ENCODE assay signal across 31 cellular contexts in genomic region chr1:168265596-168265995, GRCh38. TPM values are rescaled to one million over a fixed set of nuclear protein-coding genes. Genes with fewer than 3 reads are reported as not detected.
DNase-seq lines count a peak whose midpoint lies in the region; ATAC-seq lines count a peak whose summit lies in the region.
"Had no signal": no experiment of that assay in that cellular context is flagged by ENCODE, and none has a peak within 500 bp of the region (broad histone marks: within the 10 kb centered on the region; RNA-seq: fewer than 3 reads in every experiment).

No MANE protein-coding gene starts in this region.

- H3K9ac ChIP-seq in trophoblast cell (ENCODE audit: low read length) = no peak overlapping the region
- H3K9ac ChIP-seq: BLaER1; BLaER1 treated with 17β-estradiol and CSF1 and Interleukin-3, amounts not matched to agents 10 nM and 100 nM had no signal

- H2BK120ac ChIP-seq in trophoblast cell (ENCODE audit: insufficient read depth, low read length, poor library complexity) = no peak overlapping the region

- peaks cover 10% of the 10 kb centered on the region for H3K9me3 ChIP-seq in trophoblast cell (ENCODE audit: insufficient read depth, low read depth, low read length)
- H3K9me3 ChIP-seq: A549, BE2C, Caco-2 had no signal

- no peak for ATAC-seq in activated CD4-positive, CD25-positive, alpha-beta regulatory T cell treated with anti-CD3 and anti-CD28 coated beads, Interleukin-2, amount 50 U/mL, for 24 hours
- ATAC-seq: A549; CD8-positive, alpha-beta T cell had no signal

- H4K12ac ChIP-seq in trophoblast cell (ENCODE audit: low read depth, low read length) = no peak overlapping the region

- no peak overlapping the region for H3K4me2 ChIP-seq in trophoblast cell (ENCODE audit: low read length)
- H3K4me2 ChIP-seq: A549; BLaER1; BLaER1 treated with 17β-estradiol and CSF1 and Interleukin-3, amounts not matched to agents 10 nM and 100 nM had no signal

- H3K27me3 ChIP-seq in trophoblast cell (ENCODE audit: insufficient read depth, low read length) = no peaks in the 10 kb centered on the region
- H3K27me3 ChIP-seq in H7 (ENCODE audit: control insufficient read depth, insufficient read depth, low read length) = no peaks in the 10 kb centered on the region
- H3K27me3 ChIP-seq: BE2C; BLaER1; BLaER1 treated with 17β-estradiol and CSF1 and Interleukin-3, amounts not matched to agents 10 nM and 100 nM had no signal

- H4K8ac ChIP-seq in trophoblast cell (ENCODE audit: low read depth, low read length) = no peak overlapping the region

- H3K4ac ChIP-seq in trophoblast cell (ENCODE audit: low read depth, low read length) = no peak overlapping the region

- H3K27ac ChIP-seq in trophoblast cell (ENCODE audit: low read depth, low read length) = no peak overlapping the region
- H3K27ac ChIP-seq: 22Rv1; A549; BLaER1; BLaER1 treated with 17β-estradiol and CSF1 and Interleukin-3, amounts not matched to agents 10 nM and 100 nM; C4-2B had no signal

- no peaks in the 10 kb centered on the region for H3K4me1 ChIP-seq in trophoblast cell (ENCODE audit: control insufficient read depth in 1 of 2, insufficient read depth in 2 of 2, low read length in 2 of 2)
- H3K4me1 ChIP-seq: A549; BLaER1; BLaER1 treated with 17β-estradiol and CSF1 and Interleukin-3, amounts not matched to agents 10 nM and 100 nM; Caco-2 had no signal

- no peak overlapping the region for H2BK5ac ChIP-seq in trophoblast cell (ENCODE audit: low read depth, low read length, poor library complexity)

- no peak overlapping the region for H3K18ac ChIP-seq in trophoblast cell (ENCODE audit: low read length)

- no peaks in the 10 kb centered on the region for H3K79me1 ChIP-seq in trophoblast cell (ENCODE audit: low read length)

- no peak overlapping the region for H4K91ac ChIP-seq in trophoblast cell (ENCODE audit: low read depth, low read length)

- peaks cover 0 to 9% of the 10 kb centered on the region in 2 experiments for H3K36me3 ChIP-seq in trophoblast cell (ENCODE audit: control insufficient read depth in 1 of 2, insufficient read depth in 2 of 2, low read length in 2 of 2)
- H3K36me3 ChIP-seq in H7 (replicated peaks; ENCODE audit: control insufficient read depth, insufficient read depth, low read length) = no peaks in the 10 kb centered on the region
- H3K36me3 ChIP-seq: BE2C had no signal

- H2AK5ac ChIP-seq in trophoblast cell (ENCODE audit: low read length) = no peak overlapping the region

- H3K23ac ChIP-seq in trophoblast cell (ENCODE audit: low read length) = no peak overlapping the region

- H3K4me3 ChIP-seq in trophoblast cell (ENCODE audit: low read depth, low read length) (no peak overlapping the region), H7 (ENCODE audit: insufficient read depth, low read depth, low read length) (no peak overlapping the region)
- H3K4me3 ChIP-seq: A549; BLaER1; BLaER1 treated with 17β-estradiol and CSF1 and Interleukin-3, amounts not matched to agents 10 nM and 100 nM had no signal

- H3K14ac ChIP-seq in trophoblast cell (ENCODE audit: low read length) = no peak overlapping the region

- H3K79me2 ChIP-seq in trophoblast cell (ENCODE audit: control insufficient read depth, insufficient read depth, low read length, poor library complexity) = no peaks in the 10 kb centered on the region

- H2BK12ac ChIP-seq in trophoblast cell (ENCODE audit: low read length) = no peak overlapping the region

- H2AFZ ChIP-seq in trophoblast cell (ENCODE audit: insufficient read depth, low read length, poor library complexity) = no peak overlapping the region

- no CpG with 5 or more reads among the region's 1 CpG for WGBS in trophoblast cell (ENCODE audit: extremely low coverage, insufficient coverage, insufficient read length)

- DNase-seq in ELF-1 (ENCODE audit: low read depth, low spot score) = peak; percentile 18
- peak; percentile 68 for DNase-seq in M059J (ENCODE audit: low read depth)
- peak; percentile 29 to 53 for DNase-seq in trophoblast cell
- no peak for DNase-seq in H7
- no peak for DNase-seq in NCI-H2227 (lab: John Stamatoyannopoulos, UW; ENCODE audit: unreplicated experiment)
- DNase-seq: 8988T; ACHN; AML-193; BE2C; C1 segment of cervical spinal cord; Caco-2; Calu3; CD4-positive, alpha-beta memory T cell; CD4-positive, alpha-beta T cell; CD4-positive, CD25-positive, alpha-beta regulatory T cell; CD8-positive, alpha-beta memory T cell; CD8-positive, alpha-beta T cell; COR-L47; DMS 273 treated with DMSO at 0.1 percent for 48 hours; DMS153; DMS53; DMS79; DMS79 treated with DMSO at 0.1 percent for 48 hours; DND-41; EL had no signal

RNA-seq across cellular contexts. Expression of gene TBX19, which starts 15.1 kb away (rescaled TPM):
- total RNA-seq in M059J (2014; rRNA removed; shearing (Covaris generic)) = 0.54 and 1.1 TPM in 2 replicates
- 0.71 and 0.83 TPM in 2 replicates for polyA plus RNA-seq in trophoblast cell (2013)
- total RNA-seq in H7 (2014; rRNA removed; shearing (Covaris generic)) = 2.1 and 2.7 TPM in 2 replicates

RNA-seq across cellular contexts. Expression of gene SFT2D2, which starts 39.8 kb away (rescaled TPM):
- total RNA-seq in M059J (2014; rRNA removed; shearing (Covaris generic)) = 31.0 and 49.0 TPM in 2 replicates
- polyA plus RNA-seq in trophoblast cell (2013) = 13.0 and 13.1 TPM in 2 replicates
- total RNA-seq in H7 (2014; rRNA removed; shearing (Covaris generic)) = 10.0 and 14.6 TPM in 2 replicates

Comparison
In these comparisons a context has a peak if more than half of its experiments do, and no peak if none do; other contexts are left out.
1. DNase-seq: peak in ELF-1 (single experiment), M059J (single experiment) and trophoblast cell (2 of 2); none in H7 (single experiment) and NCI-H2227 (single experiment).